22 cellular contexts compared by ENCODE assay signal in the genomic region with DNA sequence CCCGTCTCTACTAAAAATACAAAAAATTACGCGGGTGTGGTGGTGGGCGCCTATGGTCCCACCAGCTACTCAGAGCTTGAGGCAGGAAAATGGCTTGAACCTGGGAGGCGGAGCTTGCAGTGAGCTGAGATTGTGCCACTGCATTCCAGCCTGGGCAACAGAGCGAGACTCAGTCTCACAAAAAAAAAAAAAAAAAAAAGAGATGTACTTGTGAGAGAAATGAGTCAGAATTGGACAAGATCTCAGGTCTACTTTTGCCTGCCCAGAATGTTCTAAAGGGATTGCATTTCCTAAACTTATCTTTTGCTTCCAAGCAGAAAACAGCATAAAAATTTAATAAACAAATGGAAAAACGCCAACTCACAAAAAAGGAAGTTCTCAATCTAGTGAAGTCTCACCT.
DNase-seq lines count a peak whose midpoint lies in the region; ATAC-seq, FAIRE-seq and TF ChIP-seq lines count a peak whose summit lies in the region.
"Had no signal": no experiment of that assay in that cellular context is flagged by ENCODE, and none has a peak within 500 bp of the region (broad histone marks: within the 10 kb centered on the region; RNA-seq: fewer than 3 reads in every experiment).

No MANE protein-coding gene starts in this region.

- no peaks in the 10 kb centered on the region for H3K36me3 ChIP-seq in GM12878 (ENCODE audit: control insufficient read depth in 2 of 2, insufficient read depth in 2 of 2, low read length in 1 of 2)

- in situ Hi-C loops in ACHN (cut with HindIII; ENCODE audit: low pct_ligation_motif_present, low pct_unique_long_range_greater_than_20kb, low sequenced_read_pairs) (no loop called here), GM12878 (cut with MboI) (no loop called here)

- H3K36me3 Mint-ChIP-seq in activated naive CD4-positive, alpha-beta T cell treated with anti-CD3 and anti-CD28 coated beads for 36 hours (ENCODE audit: low read depth), result no peaks in the 10 kb centered on the region

- TF ChIP-seq RAD21 in GM12878 (IDR thresholded peaks at IDR 0.05; ENCODE audit: insufficient read depth, low read depth, low read length), result no peak

- peaks cover 24% of the 10 kb centered on the region for H3K27me3 Mint-ChIP-seq in activated naive CD4-positive, alpha-beta T cell treated with anti-CD3 and anti-CD28 coated beads for 36 hours (ENCODE audit: low read depth)

- SMC1A ChIA-PET in GM12878 (lab: Charles Lee; ENCODE audit: uncharacterized antibody, unreplicated experiment), result interaction anchor here (0.6 to 1.0 kb wide), 2 partner anchors 11 to 742 kb away, joined by 4 to 5 read pairs; no protein-coding TSS in a partner anchor

- no TSS peak for BruUV-seq in GM12878 (replicated peaks; lab: Mats Ljungman, UMichigan)

- no peaks in the 10 kb centered on the region for H3K27me3 ChIP-seq in GM12878 (replicated peaks in 1 of 2; ENCODE audit: control insufficient read depth in 2 of 2, insufficient read depth in 2 of 2, low read length in 1 of 2)

- H3K27ac Mint-ChIP-seq in activated naive CD4-positive, alpha-beta T cell treated with anti-CD3 and anti-CD28 coated beads for 36 hours, result no peak overlapping the region
- H3K27ac Mint-ChIP-seq: CD4-positive, alpha-beta memory T cell; GM23338; H9 had no signal

- H3K9me3 Mint-ChIP-seq in activated naive CD4-positive, alpha-beta T cell treated with anti-CD3 and anti-CD28 coated beads for 36 hours, result peaks cover 3% of the 10 kb centered on the region
- H3K9me3 Mint-ChIP-seq: GM23338, H9 had no signal

- no peaks in the 10 kb centered on the region; the same call in 2 of the 3 replicates for H3K9me3 ChIP-seq in GM12878 (replicated peaks; ENCODE audit: control insufficient read depth, insufficient read depth, low read length)
- H3K9me3 ChIP-seq: A549, Caco-2 had no signal

- no peak for TF ChIP-seq POLR2A in GM12878 (IDR thresholded peaks at IDR 0.05; ENCODE audit: low read depth, low read length)

- H3K79me2 ChIP-seq in GM12878 (ENCODE audit: control insufficient read depth, insufficient read depth, low read length), result no peaks in the 10 kb centered on the region

- no peaks in the 10 kb centered on the region for H3K4me1 ChIP-seq in GM12878 (ENCODE audit: control insufficient read depth, insufficient read depth, low read length)
- H3K4me1 ChIP-seq: A549, Caco-2 had no signal

- no peaks in the 10 kb centered on the region for H3K4me1 Mint-ChIP-seq in activated naive CD4-positive, alpha-beta T cell treated with anti-CD3 and anti-CD28 coated beads for 36 hours (ENCODE audit: low read depth)
- H3K4me1 Mint-ChIP-seq: CD4-positive, alpha-beta memory T cell; GM23338; H9 had no signal

- RAD21 ChIA-PET in GM12878 (lab: Charles Lee; ENCODE audit: unreplicated experiment), result interaction anchor here (0.7 kb wide), 1 partner anchor 10 kb away, joined by 3 read pairs; no protein-coding TSS in a partner anchor

- no peak for FAIRE-seq in GM12878 (lab: Jason Lieb, UNC)
- FAIRE-seq: A549, D721Med, GM12891, GM18507 had no signal

- H3K4me2 ChIP-seq in GM12878 (ENCODE audit: control insufficient read depth, insufficient read depth), result no peak overlapping the region
- H3K4me2 ChIP-seq: A549, GM23338 had no signal

- DNase-seq in ACHN (peak; percentile 27), HT1080 (ENCODE audit: low read depth) (peak; percentile 39), GM12878 (ENCODE audit: low read depth, low spot score) (no peak), kidney tubule cell (ENCODE audit: low spot score) (peak; percentile 51), COLO668 (lab: John Stamatoyannopoulos, UW; ENCODE audit: unreplicated experiment) (no peak)
- no peak for DNase-seq in activated naive CD4-positive, alpha-beta T cell treated with anti-CD3 and anti-CD28 coated beads for 36 hours
- no peak for DNase-seq in activated CD8-positive, alpha-beta memory T cell treated with anti-CD3 and anti-CD28 coated beads for 24 hours
- DNase-seq: 8988T; C1 segment of cervical spinal cord; Caco-2; CD4-positive, alpha-beta memory T cell; DMS 273 treated with DMSO at 0.1 percent for 48 hours; DMS79; EL; GDM1; H9 had no signal

- no peak overlapping the region for H3K27ac ChIP-seq in GM12878 (ENCODE audit: control insufficient read depth, insufficient read depth)
- H3K27ac ChIP-seq: A549 had no signal

- CTCF ChIA-PET in GM12878 (lab: Yijun Ruan, JAX), result interaction anchor here (0.6 to 0.9 kb wide), 2 partner anchors 10 to 396 kb away, joined by 3 read pairs; no protein-coding TSS in a partner anchor
- CTCF ChIA-PET in activated naive CD4-positive, alpha-beta T cell treated with anti-CD3 and anti-CD28 coated beads for 36 hours (lab: Charles Lee), result no interaction called here

- peak; percentile 34; the same call in 2 of the 3 replicates for ATAC-seq in GM12878
- ATAC-seq: A549, GM23338, HCT116 had no signal

- no peaks in the 10 kb centered on the region for H4K20me1 ChIP-seq in GM12878 (ENCODE audit: control insufficient read depth, insufficient read depth)

- no peak overlapping the region for H3K4me3 Mint-ChIP-seq in activated naive CD4-positive, alpha-beta T cell treated with anti-CD3 and anti-CD28 coated beads for 36 hours
- H3K4me3 Mint-ChIP-seq: CD4-positive, alpha-beta memory T cell; GM23338; H9 had no signal

- TF ChIP-seq CTCF in GM12878 (IDR thresholded peaks at IDR 0.05 in 2 of 3, conservative IDR thresholded peaks at IDR 0.05 in 1 of 3; ENCODE audit: control insufficient read depth in 2 of 3, extremely low read depth in 1 of 3, insufficient read depth in 1 of 3, low read depth in 3 of 3, low read length in 3 of 3), result no peak

- no peak overlapping the region for H3K9ac ChIP-seq in GM12878 (ENCODE audit: control insufficient read depth, insufficient read depth, low read length)

- no peak overlapping the region for H2AFZ ChIP-seq in GM12878 (ENCODE audit: control insufficient read depth, low read depth, low read length)
- H2AFZ ChIP-seq: GM23338 had no signal

- intact Hi-C loops in GM12878 (cut with micrococcal nuclease; ENCODE audit: unreplicated experiment), result loop anchor here (5.0 kb wide), 1 partner anchor 739 kb away; no protein-coding TSS in a partner anchor
- intact Hi-C loops in activated naive CD4-positive, alpha-beta T cell treated with anti-CD3 and anti-CD28 coated beads for 36 hours (cut with micrococcal nuclease), result no loop called here

- H3K4me3 ChIP-seq in GM12878, result no peak overlapping the region
- H3K4me3 ChIP-seq: A549, GM23338 had no signal

- POLR2A ChIA-PET in GM12878 (lab: Charles Lee), result interaction anchor here (0.6 kb wide), 1 partner anchor 600 kb away, joined by 3 read pairs; no protein-coding TSS in a partner anchor

- no peak for TF ChIP-seq EP300 in GM12878 (IDR thresholded peaks at IDR 0.05; ENCODE audit: borderline replicate concordance in 1 of 2, control insufficient read depth in 1 of 2, low read depth in 2 of 2, low read length in 2 of 2)

- 11% methylated on average over 5 of the region's 7 CpGs for WGBS in GM12878 (ENCODE audit: insufficient coverage, insufficient replicate concordance, low lambda C conversion rate, missing lambda C conversion rate)

TF ChIP-seq in GM12878, 131 proteins besides CTCF, POLR2A, EP300 and RAD21 (continues in another document):
- TF ChIP-seq, protein P1, sequence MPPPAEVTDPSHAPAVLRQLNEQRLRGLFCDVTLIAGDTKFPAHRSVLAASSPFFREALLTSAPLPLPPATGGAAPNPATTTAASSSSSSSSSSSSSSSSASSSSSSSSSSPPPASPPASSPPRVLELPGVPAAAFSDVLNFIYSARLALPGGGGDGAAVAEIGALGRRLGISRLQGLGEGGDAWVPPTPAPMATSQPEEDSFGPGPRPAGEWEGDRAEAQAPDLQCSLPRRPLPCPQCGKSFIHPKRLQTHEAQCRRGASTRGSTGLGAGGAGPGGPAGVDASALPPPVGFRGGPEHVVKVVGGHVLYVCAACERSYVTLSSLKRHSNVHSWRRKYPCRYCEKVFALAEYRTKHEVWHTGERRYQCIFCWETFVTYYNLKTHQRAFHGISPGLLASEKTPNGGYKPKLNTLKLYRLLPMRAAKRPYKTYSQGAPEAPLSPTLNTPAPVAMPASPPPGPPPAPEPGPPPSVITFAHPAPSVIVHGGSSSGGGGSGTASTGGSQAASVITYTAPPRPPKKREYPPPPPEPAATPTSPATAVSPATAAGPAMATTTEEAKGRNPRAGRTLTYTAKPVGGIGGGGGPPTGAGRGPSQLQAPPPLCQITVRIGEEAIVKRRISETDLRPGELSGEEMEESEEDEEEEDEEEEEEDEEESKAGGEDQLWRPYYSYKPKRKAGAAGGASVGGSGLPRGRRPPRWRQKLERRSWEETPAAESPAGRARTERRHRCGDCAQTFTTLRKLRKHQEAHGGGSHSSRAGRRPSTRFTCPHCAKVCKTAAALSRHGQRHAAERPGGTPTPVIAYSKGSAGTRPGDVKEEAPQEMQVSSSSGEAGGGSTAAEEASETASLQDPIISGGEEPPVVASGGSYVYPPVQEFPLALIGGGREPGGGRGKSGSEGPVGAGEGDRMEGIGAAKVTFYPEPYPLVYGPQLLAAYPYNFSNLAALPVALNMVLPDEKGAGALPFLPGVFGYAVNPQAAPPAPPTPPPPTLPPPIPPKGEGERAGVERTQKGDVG (CRISPR knock-in tag; IDR thresholded peaks at IDR 0.05), result no peak
- TF ChIP-seq GATAD2B (conservative IDR thresholded peaks at IDR 0.05; ENCODE audit: low read depth) (no peak), SMAD1 (IDR thresholded peaks at IDR 0.05; ENCODE audit: low read depth, partially characterized antibody) (no peak), MEF2A (IDR thresholded peaks at IDR 0.05; ENCODE audit: insufficient read depth, low read depth, low read length) (no peak), KLF5 (IDR thresholded peaks at IDR 0.05; ENCODE audit: partially characterized antibody) (no peak)
- TF ChIP-seq, protein P2, sequence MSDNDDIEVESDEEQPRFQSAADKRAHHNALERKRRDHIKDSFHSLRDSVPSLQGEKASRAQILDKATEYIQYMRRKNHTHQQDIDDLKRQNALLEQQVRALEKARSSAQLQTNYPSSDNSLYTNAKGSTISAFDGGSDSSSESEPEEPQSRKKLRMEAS (IDR thresholded peaks at IDR 0.05; ENCODE audit: low read depth, low read length), result no peak
- TF ChIP-seq, protein P3, sequence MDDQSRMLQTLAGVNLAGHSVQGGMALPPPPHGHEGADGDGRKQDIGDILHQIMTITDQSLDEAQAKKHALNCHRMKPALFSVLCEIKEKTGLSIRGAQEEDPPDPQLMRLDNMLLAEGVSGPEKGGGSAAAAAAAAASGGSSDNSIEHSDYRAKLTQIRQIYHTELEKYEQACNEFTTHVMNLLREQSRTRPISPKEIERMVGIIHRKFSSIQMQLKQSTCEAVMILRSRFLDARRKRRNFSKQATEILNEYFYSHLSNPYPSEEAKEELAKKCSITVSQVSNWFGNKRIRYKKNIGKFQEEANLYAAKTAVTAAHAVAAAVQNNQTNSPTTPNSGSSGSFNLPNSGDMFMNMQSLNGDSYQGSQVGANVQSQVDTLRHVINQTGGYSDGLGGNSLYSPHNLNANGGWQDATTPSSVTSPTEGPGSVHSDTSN (IDR thresholded peaks at IDR 0.05; ENCODE audit: insufficient replicate concordance, low read depth, low read length), result no peak

Comparison
In these comparisons a context has a peak if more than half of its experiments do, and no peak if none do; other contexts are left out.
1. DNase-seq: peak in ACHN (single experiment), HT1080 (single experiment) and kidney tubule cell (single experiment); none in GM12878 (single experiment), activated naive CD4-positive, alpha-beta T cell treated with anti-CD3 and anti-CD28 coated beads for 36 hours (single experiment), COLO668 (single experiment) and activated CD8-positive, alpha-beta memory T cell treated with anti-CD3 and anti-CD28 coated beads for 24 hours (single experiment).